3 cellular contexts compared by ENCODE assay signal in genomic region chrX:41666251-41666650, GRCh38.
TF ChIP-seq lines count a peak whose summit lies in the region.

No MANE protein-coding gene starts in this region.

TF ChIP-seq in HepG2, 621 proteins besides CTCF, POLR2A, EP300 and RAD21:
- TF ChIP-seq ZNF281 (CRISPR knock-in tag; IDR thresholded peaks at IDR 0.05; ENCODE audit: borderline replicate concordance) (no peak), ZNF574 (CRISPR knock-in tag; IDR thresholded peaks at IDR 0.05) (no peak), CEBPB (IDR thresholded peaks at IDR 0.05; ENCODE audit: borderline replicate concordance, low read depth, low read length) (peak; percentile 74; the same call in 1 of the 2 replicates), ZNF501 (CRISPR knock-in tag; IDR thresholded peaks at IDR 0.05) (no peak), CENPBD1 (CRISPR knock-in tag; IDR thresholded peaks at IDR 0.05; ENCODE audit: borderline replicate concordance, low read depth) (no peak), ZNF3 (CRISPR knock-in tag; IDR thresholded peaks at IDR 0.05) (no peak), ZFP37 (CRISPR knock-in tag; IDR thresholded peaks at IDR 0.05; ENCODE audit: borderline replicate concordance) (no peak), GATAD2A (CRISPR knock-in tag; IDR thresholded peaks at IDR 0.05) (no peak)
TF ChIP-seq in HepG2: peak in this region for 1.

TF ChIP-seq in SK-N-SH, 30 proteins besides CTCF, POLR2A, EP300 and RAD21:
- no peak for TF ChIP-seq IRF3 (IDR thresholded peaks at IDR 0.05; ENCODE audit: low read depth, low read length)
- TF ChIP-seq CHD2 (IDR thresholded peaks at IDR 0.05; ENCODE audit: low read length, partially characterized antibody) = no peak
- TF ChIP-seq PBX3 (IDR thresholded peaks at IDR 0.05) = no peak
- no peak for TF ChIP-seq RCOR1 (IDR thresholded peaks at IDR 0.05; ENCODE audit: low read length)
- TF ChIP-seq REST (IDR thresholded peaks at IDR 0.05; ENCODE audit: low read depth, low read length) = no peak
- no peak for TF ChIP-seq FOSL2 (IDR thresholded peaks at IDR 0.05; ENCODE audit: borderline replicate concordance, low read depth)
- TF ChIP-seq FOXJ3 (CRISPR knock-in tag; IDR thresholded peaks at IDR 0.05) = no peak
- no peak for TF ChIP-seq MXI1 (IDR thresholded peaks at IDR 0.05; ENCODE audit: low read depth, low read length)
- TF ChIP-seq YY1 (IDR thresholded peaks at IDR 0.05; ENCODE audit: low read depth) = no peak
- TF ChIP-seq TCF12 (IDR thresholded peaks at IDR 0.05) = no peak
- no peak for TF ChIP-seq NRF1 (IDR thresholded peaks at IDR 0.05; ENCODE audit: low read depth, low read length)
- no peak for TF ChIP-seq SIN3A (IDR thresholded peaks at IDR 0.05; ENCODE audit: borderline replicate concordance, low read depth, low read length)
- TF ChIP-seq GABPA (IDR thresholded peaks at IDR 0.05; ENCODE audit: low read depth) = no peak
- no peak for TF ChIP-seq NFIC (IDR thresholded peaks at IDR 0.05; ENCODE audit: borderline replicate concordance)
- TF ChIP-seq MEF2A (IDR thresholded peaks at IDR 0.05; ENCODE audit: borderline replicate concordance, low read depth) = no peak
- TF ChIP-seq USF2 (IDR thresholded peaks at IDR 0.05; ENCODE audit: borderline replicate concordance, low read depth, low read length) = no peak
- no peak for TF ChIP-seq EZH2phosphoT487 (IDR thresholded peaks at IDR 0.05; ENCODE audit: borderline replicate concordance, low read depth)
- no peak for TF ChIP-seq TEAD4 (IDR thresholded peaks at IDR 0.05; ENCODE audit: borderline replicate concordance, insufficient read depth)
- no peak for TF ChIP-seq POLR2AphosphoS5 (IDR thresholded peaks at IDR 0.05; ENCODE audit: low read depth, low read length)
- TF ChIP-seq ZBTB33 (IDR thresholded peaks at IDR 0.05; ENCODE audit: borderline replicate concordance, low read depth) = no peak

TF ChIP-seq in GM23338, 12 proteins besides CTCF, POLR2A, EP300 and RAD21:
- no peak for TF ChIP-seq EZH2 (IDR thresholded peaks at IDR 0.05; ENCODE audit: low read depth, unreplicated experiment)
- TF ChIP-seq CREB1 (CRISPR knock-in tag; IDR thresholded peaks at IDR 0.05; ENCODE audit: low read depth) = no peak
- no peak for TF ChIP-seq STAT1 (IDR thresholded peaks at IDR 0.05; ENCODE audit: unreplicated experiment)
- no peak for TF ChIP-seq JUNB (IDR thresholded peaks at IDR 0.05; ENCODE audit: unreplicated experiment)
- TF ChIP-seq NANOG (IDR thresholded peaks at IDR 0.05; ENCODE audit: borderline replicate concordance) = no peak
- no peak for TF ChIP-seq ZNF462 (CRISPR knock-in tag; IDR thresholded peaks at IDR 0.05)
- TF ChIP-seq ZNF114 (CRISPR knock-in tag; IDR thresholded peaks at IDR 0.05) = no peak
- TF ChIP-seq POLR2AphosphoS5 (IDR thresholded peaks at IDR 0.05; ENCODE audit: low read depth) = no peak
- no peak for TF ChIP-seq REST (IDR thresholded peaks at IDR 0.05; ENCODE audit: unreplicated experiment)
- TF ChIP-seq EZH2phosphoT487 (IDR thresholded peaks at IDR 0.05; ENCODE audit: unreplicated experiment) = no peak
- TF ChIP-seq ZNF331 (CRISPR knock-in tag; IDR thresholded peaks at IDR 0.05; ENCODE audit: low read depth) = no peak
- TF ChIP-seq ETS1 (IDR thresholded peaks at IDR 0.05) = no peak
